ENCODE assay signal across 1 cellular context in the genomic region with DNA sequence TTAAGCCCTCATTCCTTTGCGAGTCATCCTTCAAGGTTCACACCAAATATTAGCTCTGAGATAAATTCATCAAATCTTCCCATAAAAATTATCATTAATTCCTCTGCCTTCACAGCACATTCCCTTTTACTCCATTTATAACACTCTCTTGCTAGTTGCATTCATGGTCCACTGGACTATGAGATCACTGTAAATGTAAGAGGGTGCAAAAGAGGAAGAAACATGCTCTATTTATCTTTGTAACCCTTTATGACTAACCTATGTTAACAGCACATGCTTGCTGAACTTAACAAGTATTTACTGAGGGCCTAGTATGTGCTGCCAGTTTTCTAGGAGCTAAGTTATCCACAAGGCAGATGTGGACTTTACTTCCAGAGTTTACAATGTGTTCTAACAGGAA.
TF ChIP-seq lines count a peak whose summit lies in the region.

No MANE protein-coding gene starts in this region.

TF ChIP-seq in GM12878, 131 proteins besides CTCF, POLR2A, EP300 and RAD21 (continued from another document):
- TF ChIP-seq, protein P1, sequence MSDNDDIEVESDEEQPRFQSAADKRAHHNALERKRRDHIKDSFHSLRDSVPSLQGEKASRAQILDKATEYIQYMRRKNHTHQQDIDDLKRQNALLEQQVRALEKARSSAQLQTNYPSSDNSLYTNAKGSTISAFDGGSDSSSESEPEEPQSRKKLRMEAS (IDR thresholded peaks at IDR 0.05; ENCODE audit: low read depth, low read length): no peak
- no peak for TF ChIP-seq CREB1 (IDR thresholded peaks at IDR 0.05; ENCODE audit: low read depth)
- TF ChIP-seq MYB (IDR thresholded peaks at IDR 0.05; ENCODE audit: borderline replicate concordance, low read depth, low read length): no peak
- no peak for TF ChIP-seq TAF1 (IDR thresholded peaks at IDR 0.05; ENCODE audit: borderline replicate concordance, low read depth, low read length)
